In genomic region chr1:46131093-46131492, GRCh38 we compare ENCODE assay signal across 8 cellular contexts. TPM values are rescaled to one million over a fixed set of nuclear protein-coding genes. Genes with fewer than 3 reads are reported as not detected.
DNase-seq lines count a peak whose midpoint lies in the region; ATAC-seq, FAIRE-seq and TF ChIP-seq lines count a peak whose summit lies in the region.

No MANE protein-coding gene starts in this region.

- H3K36me3 ChIP-seq in Peyer's patch (no peaks in the 10 kb centered on the region), small intestine (ENCODE audit: control insufficient read depth in 2 of 2, insufficient read depth in 2 of 2, low read length in 2 of 2) (no peaks in the 10 kb centered on the region)

- H3K4me3 ChIP-seq in Peyer's patch, result peak overlapping the region; percentile 56 to 72 (median 68)
- H3K4me3 ChIP-seq in fibroblast of pulmonary artery (replicated peaks; ENCODE audit: low read depth, low read length), result peak overlapping the region; percentile 81
- peak overlapping the region; percentile 7 to 79 for H3K4me3 ChIP-seq in small intestine (ENCODE audit: low read depth in 1 of 2, low read length in 2 of 2)

- H3K9me3 ChIP-seq in Peyer's patch (no peaks in the 10 kb centered on the region), small intestine (ENCODE audit: control insufficient read depth, low read depth) (no peaks in the 10 kb centered on the region)

- no peaks in the 10 kb centered on the region for H3K27me3 ChIP-seq in Peyer's patch
- no peaks in the 10 kb centered on the region for H3K27me3 ChIP-seq in small intestine (ENCODE audit: control insufficient read depth in 2 of 2, insufficient read depth in 2 of 2, low read length in 2 of 2)

- FAIRE-seq in small intestine (lab: Jason Lieb, UNC), result no peak

- H3K4me1 ChIP-seq in Peyer's patch, result peaks cover 0 to 10% (median 2%) of the 10 kb centered on the region in 4 donors
- H3K4me1 ChIP-seq in small intestine (ENCODE audit: control insufficient read depth in 2 of 2, insufficient read depth in 1 of 2, low read depth in 1 of 2, low read length in 1 of 2), result peaks cover 0 to 6% of the 10 kb centered on the region in 2 donors

- no peak for TF ChIP-seq CTCF in Peyer's patch (IDR thresholded peaks at IDR 0.05)
- no peak for TF ChIP-seq CTCF in fibroblast of pulmonary artery (IDR thresholded peaks at IDR 0.05; ENCODE audit: low read length, missing control alignments)

- DNase-seq in NCI-H345 treated with DMSO at 0.1 percent for 48 hours (lab: John Stamatoyannopoulos, UW; ENCODE audit: unreplicated experiment), result peak; percentile 20
- DNase-seq in NCI-H345 (lab: John Stamatoyannopoulos, UW), result no peak
- no peak for DNase-seq in Peyer's patch
- peak; percentile 23 for DNase-seq in fibroblast of pulmonary artery (ENCODE audit: low read depth)
- DNase-seq in small intestine, result peak; percentile 9
- DNase-seq in SIG-M5 treated with dmso at 0.1 percent for 504 hours (lab: John Stamatoyannopoulos, UW; ENCODE audit: unreplicated experiment), result no peak
- no peak for DNase-seq in COR-L47 (lab: John Stamatoyannopoulos, UW)

- H3K27ac ChIP-seq in Peyer's patch (peak overlapping the region in 2 of 4 donors; percentile 72 to 96), small intestine (ENCODE audit: low read depth in 1 of 2, low read length in 1 of 2) (no peak overlapping the region)

- TF ChIP-seq POLR2A in Peyer's patch (IDR thresholded peaks at IDR 0.05), result no peak

- no peak for ATAC-seq in HG03039 (IDR thresholded peaks at IDR 0.05; ENCODE audit: unreplicated experiment)

- 3 to 5% (median 3%) methylated on average over 10 of the region's 10 CpGs for WGBS in small intestine, 3 donors

RNA-seq across cellular contexts. Expression of gene PIK3R3, which starts 1.3 kb away (rescaled TPM):
- 10 to 100 TPM in 1 of 4 donors, 1 to 10 TPM in 3; 2.8 to 12.4 (median 6.4) TPM for total RNA-seq in Peyer's patch
- polyA plus RNA-seq in small intestine, result 10 to 100 TPM in 1 of 3 donors, 1 to 10 TPM in 2; 1.6 to 13.5 (median 3.0) TPM

RNA-seq across cellular contexts. Expression of gene TSPAN1, which starts 43.8 kb away (rescaled TPM):
- total RNA-seq in Peyer's patch, result 100 to 1,000 TPM in 3 of 4 donors, 1 to 10 TPM in 1; 4.1 to 229 (median 192) TPM
- 100 to 1,000 TPM in 1 of 3 donors, 10 to 100 TPM in 2; 22.7 to 104 (median 40.3) TPM for polyA plus RNA-seq in small intestine

RNA-seq across cellular contexts. Expression of gene P3R3URF, which starts 45.2 kb away (rescaled TPM):
- total RNA-seq in Peyer's patch, result not detected
- not detected for polyA plus RNA-seq in small intestine

Comparison
In these comparisons a context has a peak if more than half of its experiments do, and no peak if none do; other contexts are left out.
1. DNase-seq: peak in NCI-H345 treated with DMSO at 0.1 percent for 48 hours (single experiment), fibroblast of pulmonary artery (single experiment) and small intestine (single experiment); none in NCI-H345 (single experiment), Peyer's patch (0 of 3), SIG-M5 treated with dmso at 0.1 percent for 504 hours (single experiment) and COR-L47 (single experiment).
2. Peak in every context shown above with its lines, with median percentiles within 50 percentile points of each other: H3K4me3 ChIP-seq.